Comparison of ENCODE assay signal across 31 cellular contexts in genomic region chr7:134698481-134698880, GRCh38.
"Had no signal": no experiment of that assay in that cellular context is flagged by ENCODE, and none has a peak within 500 bp of the region (broad histone marks: within the 10 kb centered on the region; RNA-seq: fewer than 3 reads in every experiment).

No MANE protein-coding gene starts in this region.

- H3K27me3 Mint-ChIP-seq: progenitor cell of endocrine pancreas; stimulated activated memory B cell treated with anti-CD40 and anti-IgM and Interleukin-4, amounts not matched to agents 10 μg/mL and 1 μg/mL and 100 μg/mL, for 72 hours; stimulated activated naive CD8-positive, alpha-beta T cell treated with anti-CD3 and anti-CD28 coated beads, Interleukin-15, amount 100 ng/mL, for 72 hours had no signal

- H3K9me3 Mint-ChIP-seq: naive thymus-derived CD4-positive, alpha-beta T cell; natural killer cell; neural progenitor cell; stimulated activated memory B cell treated with anti-CD40 and anti-IgM and Interleukin-4, amounts not matched to agents 10 μg/mL and 1 μg/mL and 100 μg/mL, for 72 hours; stimulated activated naive CD8-positive, alpha-beta T cell treated with anti-CD3 and anti-CD28 coated beads, Interleukin-15, amount 100 ng/mL, for 72 hours had no signal

- H3K4me1 Mint-ChIP-seq: natural killer cell; stimulated activated memory B cell treated with anti-CD40 and anti-IgM and Interleukin-4, amounts not matched to agents 10 μg/mL and 1 μg/mL and 100 μg/mL, for 72 hours had no signal

- H3K79me2 ChIP-seq: parathyroid adenoma had no signal

- ATAC-seq: naive thymus-derived CD4-positive, alpha-beta T cell; natural killer cell; psoas muscle; right cardiac atrium; right lobe of liver; stimulated activated memory B cell treated with anti-CD40 and anti-IgM and Interleukin-4, amounts not matched to agents 10 μg/mL and 1 μg/mL and 100 μg/mL, for 72 hours; stimulated activated naive CD8-positive, alpha-beta T cell treated with anti-CD3 and anti-CD28 coated beads, Interleukin-15, amount 100 ng/mL, for 72 hours; stimulated activated naive CD8-positive, alpha-beta T cell treated with anti-CD3 and anti-CD28 coated beads, Interleukin-15, Interleukin-2, amounts not matched to agents 100 U/mL and 50 U/mL, for 24 hours had no signal

- H3K27ac Mint-ChIP-seq: naive thymus-derived CD4-positive, alpha-beta T cell; natural killer cell; nephron; neural progenitor cell; progenitor cell of endocrine pancreas; stimulated activated memory B cell treated with anti-CD40 and anti-IgM and Interleukin-4, amounts not matched to agents 10 μg/mL and 1 μg/mL and 100 μg/mL, for 72 hours; stimulated activated naive CD8-positive, alpha-beta T cell treated with anti-CD3 and anti-CD28 coated beads, Interleukin-15, amount 100 ng/mL, for 72 hours had no signal

- H3K4me2 ChIP-seq: neural progenitor cell had no signal

- H3K36me3 ChIP-seq: neural progenitor cell, ovary, right lobe of liver, sigmoid colon, spleen, suprapubic skin, tibial nerve, upper lobe of left lung, uterus had no signal

- H2AFZ ChIP-seq: parathyroid adenoma had no signal

- H3K4me3 ChIP-seq: neural progenitor cell, ovary, psoas muscle, right lobe of liver, sigmoid colon, spleen, suprapubic skin, testis, tibial nerve, upper lobe of left lung, uterus had no signal

- H3K9me3 ChIP-seq: ovary, psoas muscle, right lobe of liver, sigmoid colon, spleen, suprapubic skin, testis, tibial nerve, upper lobe of left lung, uterus had no signal

- H3K27me3 ChIP-seq: neural progenitor cell, ovary, right lobe of liver, sigmoid colon, spleen, suprapubic skin, testis, tibial nerve, upper lobe of left lung, uterus had no signal

- H3K36me3 Mint-ChIP-seq: naive thymus-derived CD4-positive, alpha-beta T cell; natural killer cell; neural progenitor cell; stimulated activated memory B cell treated with anti-CD40 and anti-IgM and Interleukin-4, amounts not matched to agents 10 μg/mL and 1 μg/mL and 100 μg/mL, for 72 hours had no signal

- H3K4me3 Mint-ChIP-seq: naive thymus-derived CD4-positive, alpha-beta T cell; natural killer cell; nephron; neural progenitor cell; stimulated activated memory B cell treated with anti-CD40 and anti-IgM and Interleukin-4, amounts not matched to agents 10 μg/mL and 1 μg/mL and 100 μg/mL, for 72 hours; stimulated activated naive CD8-positive, alpha-beta T cell treated with anti-CD3 and anti-CD28 coated beads, Interleukin-15, amount 100 ng/mL, for 72 hours had no signal

- H3K27ac ChIP-seq: neural progenitor cell, ovary, parathyroid adenoma, psoas muscle, right lobe of liver, suprapubic skin, testis, upper lobe of left lung, uterus had no signal

- FAIRE-seq: small intestine had no signal

- H3K4me1 ChIP-seq: psoas muscle had no signal

- DNase-seq: naive thymus-derived CD4-positive, alpha-beta T cell; natural killer cell; occipital lobe; ovary; posterior cingulate gyrus; psoas muscle; right cardiac atrium; right lobe of liver; sigmoid colon; small intestine; spleen; stimulated activated CD4-positive, alpha-beta T cell treated with anti-CD3 and anti-CD28 coated beads, Interleukin-12 subunit alpha, Interleukin-12 subunit beta, amount 100 ng/mL, for 4 hours; stimulated activated CD4-positive, alpha-beta T cell treated with anti-CD3 and anti-CD28 coated beads, Interleukin-1b, Interleukin-23, amount 100 ng/mL, for 48 hours; stimulated activated CD4-positive, alpha-beta T cell treated with anti-CD3 and anti-CD28 coated beads, Interleukin-4, amount 100 ng/mL, for 1 hour; stimulated activated CD4-positive, alpha-beta T cell treated with anti-CD3 and anti-CD28 coated beads, Interleukin-4, amount 100 ng/mL, for 4 hours; stimulated activated CD8-positive, alpha-beta memory T cell treated with anti-CD3 and anti-CD28 coated beads, Interleukin-4, amount 100 ng/mL, for 48 hours; stimulated activated naive CD4-positive, alpha-beta T cell; stimulated activated naive CD8-positive, alpha-beta T cell treated with anti-CD3 and anti-CD28 coated beads, Interleukin-15, amount 100 ng/mL, for 72 hours; stimulated activated naive CD8-positive, alpha-beta T cell treated with anti-CD3 and anti-CD28 coated beads, Interleukin-15, Interleukin-2, amounts not matched to agents 100 U/mL and 50 U/mL, for 24 hours; substantia nigra; testis; trophoblast cell; upper lobe of left lung; uterus had no signal
